ENCODE assay signal across 8 cellular contexts in genomic region chr16:19086322-19087199, GRCh38. TPM values are rescaled to one million over a fixed set of nuclear protein-coding genes. Genes with fewer than 3 reads are reported as not detected.
DNase-seq lines count a peak whose midpoint lies in the region; ATAC-seq and TF ChIP-seq lines count a peak whose summit lies in the region.

No MANE protein-coding gene starts in this region.

- peak; percentile 83 for ATAC-seq in GM19043 (IDR thresholded peaks at IDR 0.05; ENCODE audit: low read depth, unreplicated experiment)

- no peaks in the 10 kb centered on the region for H3K27me3 ChIP-seq in endodermal cell (ENCODE audit: control insufficient read depth, insufficient read depth, low read length, poor library complexity, severe bottlenecking)

- H3K9me3 Mint-ChIP-seq in endodermal cell, result peaks cover 3% of the 10 kb centered on the region
- H3K9me3 Mint-ChIP-seq in mesothelial cell of epicardium, result peaks cover 10% of the 10 kb centered on the region

- peak; percentile 100 for TF ChIP-seq CTCF in endodermal cell (conservative IDR thresholded peaks at IDR 0.05)
- peak; percentile 97 for TF ChIP-seq CTCF in mesothelial cell of epicardium (IDR thresholded peaks at IDR 0.05; ENCODE audit: unreplicated experiment)

- no peak overlapping the region for H3K27ac ChIP-seq in endodermal cell (ENCODE audit: low read depth, low read length)

- peak overlapping the region; percentile 38 for H3K4me3 Mint-ChIP-seq in endodermal cell
- H3K4me3 Mint-ChIP-seq in mesothelial cell of epicardium, result peak overlapping the region; percentile 69

- WGBS in endodermal cell (ENCODE audit: insufficient coverage in 1 of 2, insufficient read length in 1 of 2), 2 experiments, result 25 to 41% methylated on average over 22 to 52 of the region's 52 CpGs

- no peak overlapping the region for H3K4me3 ChIP-seq in endodermal cell (ENCODE audit: low read length)

- H3K9ac ChIP-seq in endodermal cell (ENCODE audit: extremely low read depth, low read length, poor library complexity, severe bottlenecking), result no peak overlapping the region

- H3K36me3 Mint-ChIP-seq in endodermal cell (ENCODE audit: low read depth) (peaks cover 10% of the 10 kb centered on the region), mesothelial cell of epicardium (peaks cover 9% of the 10 kb centered on the region)

- H3K9me3 ChIP-seq in endodermal cell (ENCODE audit: control insufficient read depth, low read length), result peaks cover 15% of the 10 kb centered on the region

- H3K4me1 Mint-ChIP-seq in endodermal cell, result peaks cover 7% of the 10 kb centered on the region
- H3K4me1 Mint-ChIP-seq in mesothelial cell of epicardium, result peaks cover 15% of the 10 kb centered on the region

- H3K4me1 ChIP-seq in endodermal cell (ENCODE audit: control insufficient read depth, insufficient read depth, low read length), result no peaks in the 10 kb centered on the region

- H3K36me3 ChIP-seq in endodermal cell (ENCODE audit: control insufficient read depth, insufficient read depth, low read length), result peaks cover 7% of the 10 kb centered on the region

- H3K27ac Mint-ChIP-seq in endodermal cell (no peak overlapping the region), mesothelial cell of epicardium (peak overlapping the region; percentile 85)

- DNase-seq in AML-193 (lab: John Stamatoyannopoulos, UW) (peak; percentile 36 to 55), HK-2 (ENCODE audit: unreplicated experiment) (peak; percentile 75), NCI-H82 treated with DMSO at 0.1 percent for 48 hours (lab: John Stamatoyannopoulos, UW; ENCODE audit: unreplicated experiment) (peak; percentile 40), endodermal cell (peak; percentile 96), mesothelial cell of epicardium (ENCODE audit: low spot score in 2 of 2, unreplicated experiment in 2 of 2) (peak; percentile 69 to 92)
- peak; percentile 63 to 81 (median 78) for DNase-seq in activated CD8-positive, alpha-beta memory T cell treated with anti-CD3 and anti-CD28 coated beads for 48 hours (ENCODE audit: low read depth in 2 of 3, low spot score in 2 of 3)
- DNase-seq in stimulated activated CD8-positive, alpha-beta memory T cell treated with anti-CD3 and anti-CD28 coated beads, Interleukin-15, amount 100 ng/mL, for 1 hour (ENCODE audit: low read depth), result peak; percentile 60

- peaks cover 13% of the 10 kb centered on the region for H3K27me3 Mint-ChIP-seq in endodermal cell (ENCODE audit: insufficient read depth)
- peaks cover 3% of the 10 kb centered on the region for H3K27me3 Mint-ChIP-seq in mesothelial cell of epicardium (ENCODE audit: low read depth)

RNA-seq across cellular contexts. Expression of gene COQ7, which starts 19.1 kb away (rescaled TPM):
- total RNA-seq in endodermal cell (10 to 100 TPM; 20.4 to 22.0 TPM), mesothelial cell of epicardium (29.2 to 31.7 TPM (median 31.3 TPM) in 3 replicates)
- polyA plus RNA-seq in endodermal cell (2013, experiment 1 of 2), result 21.0 TPM
- 21.9 TPM for polyA plus RNA-seq in endodermal cell (2013, experiment 2 of 2)

RNA-seq across cellular contexts. Expression of gene ITPRIPL2, which starts 27.2 kb away (rescaled TPM):
- total RNA-seq in endodermal cell (10 to 100 TPM; 13.4 to 19.3 TPM), mesothelial cell of epicardium (39.2 to 40.0 TPM (median 39.3 TPM) in 3 replicates)
- polyA plus RNA-seq in endodermal cell (2013, experiment 1 of 2), result 5.7 TPM
- 5.9 TPM for polyA plus RNA-seq in endodermal cell (2013, experiment 2 of 2)

Comparison
In these comparisons a context has a peak if more than half of its experiments do, and no peak if none do; other contexts are left out.
1. DNase-seq: peak in every context shown above with its lines; median percentile 96 in endodermal cell; 80 in mesothelial cell of epicardium; 78 in activated CD8-positive, alpha-beta memory T cell treated with anti-CD3 and anti-CD28 coated beads for 48 hours; 75 in HK-2; 60 in stimulated activated CD8-positive, alpha-beta memory T cell treated with anti-CD3 and anti-CD28 coated beads, Interleukin-15, amount 100 ng/mL, for 1 hour; 46 in AML-193; 40 in NCI-H82 treated with DMSO at 0.1 percent for 48 hours.